Comparison of ENCODE assay signal across 8 cellular contexts in genomic region chr11:1825039-1825740, GRCh38. TPM values are rescaled to one million over a fixed set of nuclear protein-coding genes. Genes with fewer than 3 reads are reported as not detected.
DNase-seq lines count a peak whose midpoint lies in the region; ATAC-seq, FAIRE-seq and TF ChIP-seq lines count a peak whose summit lies in the region.

No MANE protein-coding gene starts in this region.

- WGBS in pancreas, 2 donors = 50 to 53% methylated on average over 26 of the region's 26 CpGs

- DNase-seq in GM12891 (ENCODE audit: insufficient read length, low spot score) (peak; percentile 80), NOMO-1 (lab: John Stamatoyannopoulos, UW; ENCODE audit: unreplicated experiment in 2 of 2) (peak; percentile 39), fibroblast of the aortic adventitia (ENCODE audit: low read depth) (no peak), pancreas (peak; percentile 57 to 91 (median 79)), HTR-8/SVneo (ENCODE audit: insufficient read length, low spot score) (no peak), NCI-H524 treated with DMSO at 0.1 percent for 48 hours (lab: John Stamatoyannopoulos, UW) (no peak), NCI-H446 treated with DMSO at 0.1 percent for 48 hours (lab: John Stamatoyannopoulos, UW) (no peak)

- peaks cover 14 to 18% (median 18%) of the 10 kb centered on the region in 3 donors for H3K4me1 ChIP-seq in pancreas

- intact Hi-C loops in pancreas (cut with DNase I) = no loop called here

- H3K27ac ChIP-seq in pancreas = no peak overlapping the region

- H3K4me3 ChIP-seq in fibroblast of the aortic adventitia (ENCODE audit: low read depth, low read length) (no peak overlapping the region), pancreas (no peak overlapping the region)

- no peaks in the 10 kb centered on the region for H3K9me3 ChIP-seq in pancreas

- no peak for TF ChIP-seq POLR2A in GM12891 (IDR thresholded peaks at IDR 0.05; ENCODE audit: low read depth, low read length)

- peak; percentile 48 for TF ChIP-seq CTCF in fibroblast of the aortic adventitia (IDR thresholded peaks at IDR 0.05; ENCODE audit: insufficient read depth, low read length)
- peak; percentile 24 to 54 (median 46) for TF ChIP-seq CTCF in pancreas (IDR thresholded peaks at IDR 0.05)

- H3K27me3 ChIP-seq in pancreas = no peaks in the 10 kb centered on the region

- no peaks in the 10 kb centered on the region for H3K36me3 ChIP-seq in pancreas

- peak; percentile 59 to 83 (median 74) for ATAC-seq in pancreas
- no peak for ATAC-seq in GM21447 (IDR thresholded peaks at IDR 0.05; ENCODE audit: unreplicated experiment)

- FAIRE-seq in GM12891 (lab: Jason Lieb, UNC) = no peak
- FAIRE-seq in pancreas (lab: Jason Lieb, UNC) = no peak
- FAIRE-seq in HTR-8/SVneo (lab: Jason Lieb, UNC) = no peak

TF ChIP-seq in GM12891, 5 proteins besides CTCF, POLR2A, EP300 and RAD21:
- no peak for TF ChIP-seq POU2F2 (IDR thresholded peaks at IDR 0.05; ENCODE audit: low read depth, low read length)
- no peak for TF ChIP-seq POLR2AphosphoS5 (IDR thresholded peaks at IDR 0.05; ENCODE audit: low read depth, low read length)
- TF ChIP-seq SPI1 (IDR thresholded peaks at IDR 0.05; ENCODE audit: low read depth, low read length) = no peak
- TF ChIP-seq PAX5 (IDR thresholded peaks at IDR 0.05; ENCODE audit: insufficient read depth, low read length, severe bottlenecking) = no peak
- TF ChIP-seq TAF1 (IDR thresholded peaks at IDR 0.05; ENCODE audit: low read depth, low read length) = no peak

RNA-seq across cellular contexts. Expression of gene SYT8, which starts 9.6 kb away (rescaled TPM):
- polyA plus RNA-seq in GM12891 (2012; ENCODE audit: low read depth, missing spikeins) = 0.60 TPM
- 0.82 TPM in 1 of 2 replicates, not detected in the other for total RNA-seq in fibroblast of the aortic adventitia (ENCODE audit: low replicate concordance)
- total RNA-seq in pancreas = 10 to 100 TPM in 3 of 6 donors, 1 to 10 TPM in 3; 3.6 to 34.2 (median 12.2) TPM
- 10 to 100 TPM; 43.7 to 64.8 TPM for polyA plus RNA-seq in pancreas

RNA-seq across cellular contexts. Expression of gene TNNI2, which starts 13.6 kb away (rescaled TPM):
- polyA plus RNA-seq in GM12891 (2012; ENCODE audit: low read depth, missing spikeins) = 0.46 TPM
- total RNA-seq in fibroblast of the aortic adventitia (ENCODE audit: low replicate concordance) (not detected in 2 replicates), pancreas (1 to 10 TPM in 5 of 6 donors, not detected in 1; 2.5 to 8.7 (median 6.2) TPM)
- polyA plus RNA-seq in pancreas = 10 to 100 TPM; 28.9 to 57.4 TPM

RNA-seq across cellular contexts. Expression of gene LSP1, which starts 27.7 kb away (rescaled TPM):
- 602 TPM for polyA plus RNA-seq in GM12891 (2012; ENCODE audit: low read depth, missing spikeins)
- 18.7 and 40.2 TPM in 2 replicates for total RNA-seq in fibroblast of the aortic adventitia (ENCODE audit: low replicate concordance)
- total RNA-seq in pancreas = 10 to 100 TPM in 3 of 6 donors, 1 to 10 TPM in 3; 2.4 to 26.8 (median 8.4) TPM
- 10 to 100 TPM in 1 of 2 donors, 1 to 10 TPM in 1; 8.6 to 20.6 TPM for polyA plus RNA-seq in pancreas

Comparison
In these comparisons a context has a peak if more than half of its experiments do, and no peak if none do; other contexts are left out.
1. DNase-seq: peak in GM12891 (single experiment), NOMO-1 (2 of 2) and pancreas (6 of 6); none in fibroblast of the aortic adventitia (single experiment), HTR-8/SVneo (single experiment), NCI-H524 treated with DMSO at 0.1 percent for 48 hours (single experiment) and NCI-H446 treated with DMSO at 0.1 percent for 48 hours (single experiment).